In the genomic region with DNA sequence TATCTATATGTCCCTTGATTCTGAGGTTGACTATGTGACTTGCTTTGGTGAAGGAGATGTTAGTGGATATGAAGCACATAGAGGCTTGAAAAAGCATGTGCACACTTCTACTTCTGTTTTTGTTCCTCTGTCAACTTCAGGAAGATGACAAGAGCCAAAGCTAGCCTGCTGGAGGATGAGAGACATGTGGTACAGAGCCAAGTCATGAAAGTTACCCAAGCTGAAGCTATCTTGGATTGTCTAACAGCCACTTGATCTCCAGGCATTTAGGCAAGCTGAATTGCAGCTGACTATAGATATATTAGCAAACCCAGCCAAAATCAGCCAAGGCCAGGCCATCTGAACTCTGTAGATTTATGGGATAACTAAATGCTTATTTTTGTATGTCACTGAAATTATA, we compare ENCODE assay signal across 8 cellular contexts.
"Had no signal": no experiment of that assay in that cellular context is flagged by ENCODE, and none has a peak within 500 bp of the region (broad histone marks: within the 10 kb centered on the region; RNA-seq: fewer than 3 reads in every experiment).

No MANE protein-coding gene starts in this region.

- ATAC-seq: GM23338, HepG2 had no signal

- DNase-seq: H9, HCEC 1CT, KBM-7 had no signal

- H3K4me3 ChIP-seq: GM23338 had no signal

- H2AFZ ChIP-seq: GM23338 had no signal

- H3K27ac ChIP-seq: HL-60 had no signal

- FAIRE-seq: H1, H54, HepG2 had no signal

- H3K4me2 ChIP-seq: GM23338 had no signal
